In the genomic region with DNA sequence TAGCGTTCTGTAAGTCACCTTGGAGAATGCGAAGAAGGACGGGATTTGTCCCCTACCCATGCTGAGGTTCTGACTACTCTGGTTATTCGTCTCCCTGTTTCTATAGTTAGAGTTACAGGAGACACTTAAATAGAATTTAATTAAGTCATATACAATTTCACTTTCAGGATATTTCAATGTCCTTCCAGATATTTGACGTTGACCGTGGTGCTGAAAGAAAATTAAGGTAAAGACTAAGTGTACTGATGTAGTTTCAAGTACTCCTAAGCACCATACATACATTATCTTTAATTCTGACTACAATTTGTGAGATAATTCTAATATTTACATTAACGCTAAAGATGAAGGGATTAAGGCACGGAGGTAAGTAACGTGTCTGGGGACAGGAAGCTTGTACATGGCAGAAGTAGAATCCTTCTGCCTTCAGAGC, we compare ENCODE assay signal across 8 cellular contexts. TPM values are rescaled to one million over a fixed set of nuclear protein-coding genes. Genes with fewer than 3 reads are reported as not detected.
DNase-seq lines count a peak whose midpoint lies in the region; ATAC-seq, FAIRE-seq and TF ChIP-seq lines count a peak whose summit lies in the region.

No MANE protein-coding gene starts in this region.

- H3K27me3 ChIP-seq in heart right ventricle (no peaks in the 10 kb centered on the region), foreskin keratinocyte (peaks cover 5% of the 10 kb centered on the region)

- no peak for FAIRE-seq in RCC 7860 (lab: Jason Lieb, UNC)

- peaks cover 0 to 44% (median 0%) of the 10 kb centered on the region in 9 donors for H3K4me1 ChIP-seq in heart right ventricle
- peaks cover 3% of the 10 kb centered on the region for H3K4me1 ChIP-seq in foreskin keratinocyte

- TF ChIP-seq CTCF in heart right ventricle (IDR thresholded peaks at IDR 0.05): no peak
- no peak for TF ChIP-seq CTCF in VCaP (conservative IDR thresholded peaks at IDR 0.05)
- TF ChIP-seq CTCF in foreskin keratinocyte (conservative IDR thresholded peaks at IDR 0.05): no peak
- no peak for TF ChIP-seq CTCF in retinal pigment epithelial cell (conservative IDR thresholded peaks at IDR 0.05; ENCODE audit: low read depth, low read length)

- H3K27ac ChIP-seq in heart right ventricle (peak overlapping the region in 9 of 10 donors; percentile 88 to 99 (median 91)), VCaP (peak overlapping the region; percentile 97), foreskin keratinocyte (no peak overlapping the region)

- peak in 2 of 8 donors; percentile 3 for ATAC-seq in heart right ventricle
- ATAC-seq in left ventricle myocardium superior: no peak
- ATAC-seq in foreskin keratinocyte: peak; percentile 12
- ATAC-seq in HG02852 (IDR thresholded peaks at IDR 0.05; ENCODE audit: unreplicated experiment): no peak

- H3K4me3 ChIP-seq in heart right ventricle: peak overlapping the region; percentile 76 to 88 (median 80)
- H3K4me3 ChIP-seq in retinal pigment epithelial cell (ENCODE audit: low read length): peak overlapping the region; percentile 84

- no peak for DNase-seq in heart right ventricle
- DNase-seq in left ventricle myocardium superior: no peak
- DNase-seq in foreskin keratinocyte: peak; percentile 12 to 51
- DNase-seq in retinal pigment epithelial cell (ENCODE audit: low read depth): peak; percentile 5
- DNase-seq in HPDE6-E6E7 (ENCODE audit: extremely low spot score): no peak
- no peak for DNase-seq in RCC 7860 (ENCODE audit: low spot score)

- no peaks in the 10 kb centered on the region for H3K36me3 ChIP-seq in heart right ventricle

- no peaks in the 10 kb centered on the region for H3K9me3 ChIP-seq in heart right ventricle

- intact Hi-C loops in heart right ventricle (cut with DNase I): loop anchor here in 1 of 10 donors (10.0 kb wide), 1 partner anchor 63 kb away; no protein-coding TSS in a partner anchor
- intact Hi-C loops in left ventricle myocardium superior (cut with micrococcal nuclease): no loop called here

- WGBS in heart right ventricle, 2 donors: 1 to 4% methylated on average over 9 of the region's 9 CpGs

RNA-seq across cellular contexts. Expression of gene SLC36A4, which starts 0.4 kb away (rescaled TPM):
- total RNA-seq in heart right ventricle (10 to 100 TPM in 2 of 10 donors, 1 to 10 TPM in 8; 3.1 to 11.4 (median 7.1) TPM), left ventricle myocardium superior (6.9 TPM), foreskin keratinocyte (5.5 and 7.6 TPM in 2 replicates)
- polyA plus RNA-seq in heart right ventricle (10 to 100 TPM in 1 of 2 donors, 1 to 10 TPM in 1; 3.4 to 10.6 TPM), foreskin keratinocyte (3.0 and 4.2 TPM in 2 replicates)

Comparison
In these comparisons a context has a peak if more than half of its experiments do, and no peak if none do; other contexts are left out.
1. DNase-seq: peak in foreskin keratinocyte (2 of 2) and retinal pigment epithelial cell (single experiment); none in heart right ventricle (0 of 2), left ventricle myocardium superior (single experiment), HPDE6-E6E7 (single experiment) and RCC 7860 (single experiment).